8 cellular contexts compared by ENCODE assay signal in the genomic region with DNA sequence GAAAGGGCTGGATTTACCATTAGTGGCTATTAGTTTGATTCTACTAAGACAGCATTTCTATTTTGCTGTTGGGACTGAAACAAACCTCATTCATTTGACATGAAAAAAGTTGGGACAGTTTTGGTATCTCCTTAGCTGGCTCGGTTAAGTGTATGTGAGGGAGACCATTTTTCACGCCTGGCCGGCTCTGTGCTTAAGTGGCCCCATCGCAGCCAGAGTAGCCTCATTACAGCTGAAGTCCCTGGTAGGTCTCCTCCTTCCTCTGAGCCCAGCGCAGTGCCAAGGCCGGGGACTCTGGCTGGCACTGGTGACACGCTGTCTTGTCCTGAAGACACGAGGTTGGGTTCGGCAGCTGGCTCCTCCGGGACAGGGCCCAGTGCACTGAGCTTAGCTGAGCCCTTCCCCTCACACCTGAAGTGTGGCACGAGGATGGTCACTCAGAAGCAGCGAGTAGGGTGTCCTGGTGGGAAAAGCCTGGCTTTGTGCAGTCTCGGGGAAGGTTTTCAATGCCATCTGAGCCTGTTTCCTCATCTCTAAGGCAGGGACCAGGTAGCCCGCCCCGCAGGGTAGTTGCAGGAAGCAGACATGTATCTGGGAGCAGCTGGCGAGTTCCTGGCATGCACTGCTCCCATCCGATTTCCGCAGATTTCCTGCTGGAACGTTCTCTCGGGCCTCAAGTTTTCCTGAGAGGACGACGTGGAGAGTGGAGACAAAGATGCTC.
DNase-seq lines count a peak whose midpoint lies in the region; ATAC-seq and TF ChIP-seq lines count a peak whose summit lies in the region.

No MANE protein-coding gene starts in this region.

- H3K27me3 ChIP-seq in HUES6 (ENCODE audit: control insufficient read depth, insufficient read depth, low read length), result peaks cover 7% of the 10 kb centered on the region; the same call in 1 of the 2 replicates
- no peaks in the 10 kb centered on the region for H3K27me3 ChIP-seq in ascending aorta
- no peaks in the 10 kb centered on the region for H3K27me3 ChIP-seq in kidney epithelial cell (ENCODE audit: control insufficient read depth, insufficient read depth, low read length)
- no peaks in the 10 kb centered on the region for H3K27me3 ChIP-seq in upper lobe of left lung

- TF ChIP-seq EP300 in upper lobe of left lung (IDR thresholded peaks at IDR 0.05), result no peak

- H3K27ac ChIP-seq in HUES6 (ENCODE audit: low read depth, low read length) (peak overlapping the region; percentile 41; the same call in 1 of the 2 replicates), ascending aorta (peak overlapping the region; percentile 94 to 97), upper lobe of left lung (peak overlapping the region; percentile 86 to 93 (median 89))

- no peak for TF ChIP-seq POLR2A in upper lobe of left lung (IDR thresholded peaks at IDR 0.05)

- no peaks in the 10 kb centered on the region for H3K9me3 ChIP-seq in HUES6 (ENCODE audit: control insufficient read depth, insufficient read depth, low read depth, low read length)
- H3K9me3 ChIP-seq in ascending aorta, result no peaks in the 10 kb centered on the region
- H3K9me3 ChIP-seq in upper lobe of left lung, result no peaks in the 10 kb centered on the region

- TF ChIP-seq CTCF in ascending aorta (IDR thresholded peaks at IDR 0.05) (no peak), kidney epithelial cell (IDR thresholded peaks at IDR 0.05; ENCODE audit: insufficient read depth, low read length, poor library complexity, severe bottlenecking) (no peak), upper lobe of left lung (IDR thresholded peaks at IDR 0.05) (no peak)

- H3K4me3 ChIP-seq in HUES6 (ENCODE audit: low read depth, low read length) (peak overlapping the region; percentile 61), ascending aorta (peak overlapping the region; percentile 66 to 78), kidney epithelial cell (ENCODE audit: low read depth, low read length) (peak overlapping the region; percentile 50), upper lobe of left lung (peak overlapping the region; percentile 54 to 90 (median 76))

- H3K4me1 ChIP-seq in HUES6 (ENCODE audit: control insufficient read depth, insufficient read depth, low read length) (peaks cover 26% of the 10 kb centered on the region), ascending aorta (peaks cover 3 to 13% of the 10 kb centered on the region in 2 donors), upper lobe of left lung (peaks cover 16 to 21% (median 19%) of the 10 kb centered on the region in 4 donors)

- WGBS in upper lobe of left lung, 2 donors, result 62 to 93% methylated on average over 10 to 22 of the region's 22 CpGs

- peak; percentile 65 for DNase-seq in COLO668 (lab: John Stamatoyannopoulos, UW; ENCODE audit: unreplicated experiment)
- DNase-seq in ascending aorta (ENCODE audit: low spot score in 2 of 2), result no peak
- no peak for DNase-seq in kidney epithelial cell (ENCODE audit: low read depth)
- DNase-seq in upper lobe of left lung, result peak; percentile 47
- DNase-seq in effector CD4-positive, alpha-beta T cell, result no peak

- ATAC-seq in GM19438 (IDR thresholded peaks at IDR 0.05; ENCODE audit: low read depth, unreplicated experiment) (peak; percentile 10), upper lobe of left lung (ENCODE audit: low FRiP score in 2 of 2) (peak in 1 of 2 donors; percentile 0), HG03097 (IDR thresholded peaks at IDR 0.05; ENCODE audit: low FRiP score, unreplicated experiment) (no peak)

- intact Hi-C loops in ascending aorta (cut with DNase I), result loop anchor here (2.0 to 10.0 kb wide), 3 partner anchors 30 to 98 kb away; no protein-coding TSS in a partner anchor

- H3K9ac ChIP-seq in HUES6 (ENCODE audit: low read length), result peak overlapping the region; percentile 82

- H3K36me3 ChIP-seq in HUES6 (ENCODE audit: control insufficient read depth, insufficient read depth, low read length) (no peaks in the 10 kb centered on the region), ascending aorta (no peaks in the 10 kb centered on the region), kidney epithelial cell (ENCODE audit: control insufficient read depth, insufficient read depth, low read length) (no peaks in the 10 kb centered on the region), upper lobe of left lung (no peaks in the 10 kb centered on the region)

Comparison
In these comparisons a context has a peak if more than half of its experiments do, and no peak if none do; other contexts are left out.
1. DNase-seq: peak in COLO668 (single experiment) and upper lobe of left lung (2 of 2); none in ascending aorta (0 of 2), kidney epithelial cell (single experiment) and effector CD4-positive, alpha-beta T cell (single experiment).
2. H3K27ac ChIP-seq: peak in every context shown above with its lines; median percentile 96 in ascending aorta; 89 in upper lobe of left lung; 41 in HUES6.
3. Peak in every context shown above with its lines, with median percentiles within 50 percentile points of each other: H3K4me3 ChIP-seq.